In the genomic region with DNA sequence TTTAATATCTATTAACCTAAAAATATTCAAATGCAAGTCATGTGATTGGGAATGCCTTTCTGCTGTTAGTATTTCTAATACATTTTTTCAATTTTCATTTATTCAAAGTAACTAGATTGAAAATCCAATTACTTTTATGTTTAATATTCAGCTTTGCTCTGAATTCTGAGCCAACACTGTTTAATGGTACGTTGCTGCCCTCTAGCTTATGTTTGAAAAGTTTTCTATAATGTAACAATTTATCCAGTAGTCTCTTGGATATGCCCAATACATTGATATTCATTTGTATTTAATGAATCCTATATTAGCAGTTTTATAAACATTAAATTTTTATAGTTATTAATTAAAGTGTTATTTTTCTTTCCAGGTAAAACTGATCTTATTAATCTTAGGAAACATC, we compare ENCODE assay signal across 10 cellular contexts. TPM values are rescaled to one million over a fixed set of nuclear protein-coding genes. Genes with fewer than 3 reads are reported as not detected.
DNase-seq lines count a peak whose midpoint lies in the region; ATAC-seq and TF ChIP-seq lines count a peak whose summit lies in the region.
"Had no signal": no experiment of that assay in that cellular context is flagged by ENCODE, and none has a peak within 500 bp of the region (broad histone marks: within the 10 kb centered on the region; RNA-seq: fewer than 3 reads in every experiment).

No MANE protein-coding gene starts in this region.

- 10% methylated on average over 1 of the region's 1 CpG for WGBS in smooth muscle cell (ENCODE audit: low lambda C conversion rate)
- WGBS in sigmoid colon, 2 donors: 1 to 6% methylated on average over 1 of the region's 1 CpG

- H3K4me3 ChIP-seq in epithelial cell of esophagus (ENCODE audit: low read length) (no peak overlapping the region), smooth muscle cell (no peak overlapping the region), sigmoid colon (no peak overlapping the region)

- intact Hi-C loops in sigmoid colon (cut with DNase I) (no loop called here), left ventricle myocardium superior (cut with micrococcal nuclease) (no loop called here)

- H3K4me1 Mint-ChIP-seq in stimulated activated naive CD8-positive, alpha-beta T cell treated with anti-CD3 and anti-CD28 coated beads, Interleukin-15, amount 100 ng/mL, for 72 hours: no peaks in the 10 kb centered on the region

- H3K4me1 ChIP-seq in smooth muscle cell (ENCODE audit: low read depth) (no peaks in the 10 kb centered on the region), sigmoid colon (no peaks in the 10 kb centered on the region)
- H3K4me1 ChIP-seq: Caco-2 had no signal

- H4K20me1 ChIP-seq in smooth muscle cell (ENCODE audit: low read depth): no peaks in the 10 kb centered on the region

- H3K4me2 ChIP-seq in smooth muscle cell: no peak overlapping the region

- H3K9ac ChIP-seq in smooth muscle cell (ENCODE audit: low read depth): no peak overlapping the region

- DNase-seq in NCI-H345 (lab: John Stamatoyannopoulos, UW) (peak; percentile 27), NCI-H345 treated with DMSO at 0.1 percent for 48 hours (lab: John Stamatoyannopoulos, UW; ENCODE audit: unreplicated experiment) (no peak), NCI-H82 treated with DMSO at 0.1 percent for 48 hours (lab: John Stamatoyannopoulos, UW; ENCODE audit: unreplicated experiment) (peak; percentile 38), epithelial cell of esophagus (ENCODE audit: low read depth) (peak; percentile 55), smooth muscle cell (lab: John Stamatoyannopoulos, UW; ENCODE audit: unreplicated experiment) (no peak), sigmoid colon (no peak), left ventricle myocardium superior (no peak)
- DNase-seq in stimulated activated naive CD8-positive, alpha-beta T cell treated with anti-CD3 and anti-CD28 coated beads, Interleukin-15, amount 100 ng/mL, for 72 hours: no peak

- no peak for TF ChIP-seq EP300 in sigmoid colon (IDR thresholded peaks at IDR 0.05)

- no peak overlapping the region for H2AFZ ChIP-seq in smooth muscle cell (ENCODE audit: low read depth)

- TF ChIP-seq CTCF in epithelial cell of esophagus (IDR thresholded peaks at IDR 0.05; ENCODE audit: insufficient read depth, low read depth, low read length, missing control alignments): peak; percentile 41
- TF ChIP-seq CTCF in smooth muscle cell (IDR thresholded peaks at IDR 0.05; ENCODE audit: borderline replicate concordance, insufficient read depth, poor library complexity, severe bottlenecking): peak; percentile 63
- peak in 1 of 4 experiments; percentile 16 for TF ChIP-seq CTCF in sigmoid colon (IDR thresholded peaks at IDR 0.05)

- no peaks in the 10 kb centered on the region for H3K9me3 Mint-ChIP-seq in stimulated activated naive CD8-positive, alpha-beta T cell treated with anti-CD3 and anti-CD28 coated beads, Interleukin-15, amount 100 ng/mL, for 72 hours

- H3K9me3 ChIP-seq in smooth muscle cell (replicated peaks; ENCODE audit: low read depth) (no peaks in the 10 kb centered on the region), sigmoid colon (no peaks in the 10 kb centered on the region)
- H3K9me3 ChIP-seq: Caco-2 had no signal

- H3K79me2 ChIP-seq in smooth muscle cell (ENCODE audit: low read depth): no peaks in the 10 kb centered on the region

- no peak overlapping the region for H3K27ac Mint-ChIP-seq in stimulated activated naive CD8-positive, alpha-beta T cell treated with anti-CD3 and anti-CD28 coated beads, Interleukin-15, amount 100 ng/mL, for 72 hours

- H3K36me3 ChIP-seq in smooth muscle cell (ENCODE audit: low read depth) (no peaks in the 10 kb centered on the region), sigmoid colon (no peaks in the 10 kb centered on the region)

- no peak for TF ChIP-seq POLR2A in sigmoid colon (IDR thresholded peaks at IDR 0.05)

- H3K27ac ChIP-seq in smooth muscle cell (ENCODE audit: low read depth) (no peak overlapping the region), sigmoid colon (no peak overlapping the region)

- H3F3A ChIP-seq in smooth muscle cell (ENCODE audit: low read depth): no peaks in the 10 kb centered on the region

- H3K4me3 Mint-ChIP-seq in stimulated activated naive CD8-positive, alpha-beta T cell treated with anti-CD3 and anti-CD28 coated beads, Interleukin-15, amount 100 ng/mL, for 72 hours: no peak overlapping the region

- H3K27me3 ChIP-seq in smooth muscle cell (ENCODE audit: low read depth) (no peaks in the 10 kb centered on the region), sigmoid colon (no peaks in the 10 kb centered on the region)

- ATAC-seq in stimulated activated naive CD8-positive, alpha-beta T cell treated with anti-CD3 and anti-CD28 coated beads, Interleukin-15, amount 100 ng/mL, for 72 hours: no peak
- no peak for ATAC-seq in left ventricle myocardium superior

- no peaks in the 10 kb centered on the region for H3K27me3 Mint-ChIP-seq in stimulated activated naive CD8-positive, alpha-beta T cell treated with anti-CD3 and anti-CD28 coated beads, Interleukin-15, amount 100 ng/mL, for 72 hours

RNA-seq across cellular contexts. Expression of a gene that starts 47.4 kb away (rescaled TPM):
- total RNA-seq in smooth muscle cell (0.18 TPM in 1 of 2 replicates, not detected in the other), sigmoid colon (not detected), left ventricle myocardium superior (not detected)
- polyA plus RNA-seq in smooth muscle cell (not detected in 2 replicates), sigmoid colon (under 1 TPM in 1 of 3 donors, not detected in 2; 0.12 TPM)
- polyA plus RNA-seq: keratinocyte had no signal

Comparison
In these comparisons a context has a peak if more than half of its experiments do, and no peak if none do; other contexts are left out.
1. DNase-seq: peak in NCI-H345 (single experiment), NCI-H82 treated with DMSO at 0.1 percent for 48 hours (single experiment) and epithelial cell of esophagus (single experiment); none in NCI-H345 treated with DMSO at 0.1 percent for 48 hours (single experiment), smooth muscle cell (single experiment), stimulated activated naive CD8-positive, alpha-beta T cell treated with anti-CD3 and anti-CD28 coated beads, Interleukin-15, amount 100 ng/mL, for 72 hours (0 of 2), sigmoid colon (single experiment) and left ventricle myocardium superior (single experiment).